In genomic region chr3:18234717-18235335, GRCh38 we compare ENCODE assay signal across 16 cellular contexts.
DNase-seq lines count a peak whose midpoint lies in the region; ATAC-seq and TF ChIP-seq lines count a peak whose summit lies in the region.
"Had no signal": no experiment of that assay in that cellular context is flagged by ENCODE, and none has a peak within 500 bp of the region (broad histone marks: within the 10 kb centered on the region; RNA-seq: fewer than 3 reads in every experiment).

No MANE protein-coding gene starts in this region.

- no peaks in the 10 kb centered on the region for H3K27me3 ChIP-seq in GM23338 (ENCODE audit: insufficient read depth)
- H3K27me3 ChIP-seq in hepatocyte = no peaks in the 10 kb centered on the region
- H3K27me3 ChIP-seq in colonic mucosa = no peaks in the 10 kb centered on the region
- H3K27me3 ChIP-seq: dorsolateral prefrontal cortex had no signal

- intact Hi-C loops in colonic mucosa (cut with DNase I) = no loop called here

- H3K27ac ChIP-seq in GM23338 (ENCODE audit: low read depth) (no peak overlapping the region), hepatocyte (no peak overlapping the region), colonic mucosa (no peak overlapping the region)
- H3K27ac ChIP-seq: suprapubic skin had no signal

- H3K4me3 ChIP-seq in GM23338 = no peak overlapping the region
- H3K4me3 ChIP-seq in hepatocyte = no peak overlapping the region
- no peak overlapping the region for H3K4me3 ChIP-seq in colonic mucosa
- H3K4me3 ChIP-seq: suprapubic skin had no signal

- H3K9me3 ChIP-seq in hepatocyte (ENCODE audit: low read depth) = no peaks in the 10 kb centered on the region
- no peaks in the 10 kb centered on the region for H3K9me3 ChIP-seq in colonic mucosa
- H3K9me3 ChIP-seq: suprapubic skin had no signal

- DNase-seq in GM23338 (ENCODE audit: low spot score) (peak; percentile 27), NCI-H2029 treated with DMSO at 0.1 percent for 48 hours (lab: John Stamatoyannopoulos, UW) (peak; percentile 76), astrocyte of the hippocampus (ENCODE audit: low read depth, low spot score) (peak; percentile 54), hepatocyte (ENCODE audit: low spot score) (no peak), midbrain (lab: John Stamatoyannopoulos, UW) (no peak), colonic mucosa (no peak)
- DNase-seq: activated naive CD4-positive, alpha-beta T cell treated with Interleukin-2 at 50 U/mL for 16 hours; dorsolateral prefrontal cortex; hippocampal formation; Kasumi-1; NCI-H1694; SHP77; stimulated activated CD4-positive, alpha-beta T cell treated with anti-CD3 and anti-CD28 coated beads, Interleukin-2, amount 100 ng/mL, for 48 hours; stimulated activated CD8-positive, alpha-beta memory T cell treated with anti-CD3 and anti-CD28 coated beads, Interleukin-4, amount 100 ng/mL, for 48 hours had no signal

- H3K4me2 ChIP-seq in GM23338 = peak overlapping the region; percentile 17; the same call in 1 of the 2 replicates
- peak overlapping the region; percentile 38 for H3K4me2 ChIP-seq in hepatocyte

- H3K4me3 Mint-ChIP-seq in GM23338 = no peak overlapping the region

- H3K4me1 ChIP-seq in GM23338 (ENCODE audit: insufficient read depth) = peaks cover 35% of the 10 kb centered on the region
- H3K4me1 ChIP-seq in hepatocyte (ENCODE audit: insufficient read depth) = peaks cover 6% of the 10 kb centered on the region
- no peaks in the 10 kb centered on the region for H3K4me1 ChIP-seq in colonic mucosa
- H3K4me1 ChIP-seq: suprapubic skin had no signal

- H3K9me2 ChIP-seq in GM23338 (ENCODE audit: insufficient read depth) = no peaks in the 10 kb centered on the region
- H3K9me2 ChIP-seq in hepatocyte (replicated peaks; ENCODE audit: insufficient read depth) = no peaks in the 10 kb centered on the region

- peak overlapping the region; percentile 32 for H3K27ac Mint-ChIP-seq in GM23338

- ATAC-seq in GM23338 (peak; percentile 44), GM18873 (IDR thresholded peaks at IDR 0.05; ENCODE audit: low FRiP score, unreplicated experiment) (no peak)

- no peaks in the 10 kb centered on the region for H3F3A ChIP-seq in GM23338 (replicated peaks; ENCODE audit: low read depth)

- H3K79me2 ChIP-seq in GM23338 (replicated peaks; ENCODE audit: insufficient read depth) (no peaks in the 10 kb centered on the region), hepatocyte (no peaks in the 10 kb centered on the region)

- peaks cover 33% of the 10 kb centered on the region for H3K4me1 Mint-ChIP-seq in GM23338

- peaks cover 4% of the 10 kb centered on the region for H3K27me3 Mint-ChIP-seq in GM23338 (ENCODE audit: insufficient read depth, low read depth, poor library complexity)

- no peaks in the 10 kb centered on the region for H4K20me1 ChIP-seq in GM23338 (replicated peaks; ENCODE audit: insufficient read depth)
- H4K20me1 ChIP-seq in hepatocyte (ENCODE audit: insufficient read depth, poor library complexity, severe bottlenecking) = no peaks in the 10 kb centered on the region

- TF ChIP-seq CTCF in GM23338 (conservative IDR thresholded peaks at IDR 0.05; ENCODE audit: low read depth in 2 of 2) = no peak
- no peak for TF ChIP-seq CTCF in hepatocyte (IDR thresholded peaks at IDR 0.05; ENCODE audit: poor library complexity)
- no peak for TF ChIP-seq CTCF in colonic mucosa (IDR thresholded peaks at IDR 0.05)

- H2AFZ ChIP-seq in GM23338 (no peak overlapping the region), hepatocyte (no peak overlapping the region)

- H3K9me3 Mint-ChIP-seq in GM23338 = no peaks in the 10 kb centered on the region

- H3K36me3 Mint-ChIP-seq in GM23338 (ENCODE audit: low read depth) = no peaks in the 10 kb centered on the region

- H3K36me3 ChIP-seq in GM23338 (ENCODE audit: insufficient read depth) = no peaks in the 10 kb centered on the region
- no peaks in the 10 kb centered on the region for H3K36me3 ChIP-seq in hepatocyte (replicated peaks; ENCODE audit: insufficient read depth, low read depth)
- H3K36me3 ChIP-seq in colonic mucosa = no peaks in the 10 kb centered on the region
- H3K36me3 ChIP-seq: suprapubic skin had no signal

- 29% methylated on average over 4 of the region's 4 CpGs for WGBS in hepatocyte (ENCODE audit: low lambda C conversion rate, missing lambda C conversion rate)

- H3K9ac ChIP-seq in colonic mucosa (ENCODE audit: low read depth in 2 of 2, low read length in 2 of 2) = no peak overlapping the region

TF ChIP-seq in GM23338, 12 proteins besides CTCF, POLR2A, EP300 and RAD21:
- TF ChIP-seq NANOG (IDR thresholded peaks at IDR 0.05; ENCODE audit: borderline replicate concordance) (no peak), CREB1 (CRISPR knock-in tag; IDR thresholded peaks at IDR 0.05; ENCODE audit: low read depth) (no peak), ZNF462 (CRISPR knock-in tag; IDR thresholded peaks at IDR 0.05) (no peak), POLR2AphosphoS5 (IDR thresholded peaks at IDR 0.05; ENCODE audit: low read depth) (no peak), EZH2phosphoT487 (IDR thresholded peaks at IDR 0.05; ENCODE audit: unreplicated experiment) (no peak), ZNF331 (CRISPR knock-in tag; IDR thresholded peaks at IDR 0.05; ENCODE audit: low read depth) (no peak), JUNB (IDR thresholded peaks at IDR 0.05; ENCODE audit: unreplicated experiment) (no peak)
- TF ChIP-seq, protein P1, sequence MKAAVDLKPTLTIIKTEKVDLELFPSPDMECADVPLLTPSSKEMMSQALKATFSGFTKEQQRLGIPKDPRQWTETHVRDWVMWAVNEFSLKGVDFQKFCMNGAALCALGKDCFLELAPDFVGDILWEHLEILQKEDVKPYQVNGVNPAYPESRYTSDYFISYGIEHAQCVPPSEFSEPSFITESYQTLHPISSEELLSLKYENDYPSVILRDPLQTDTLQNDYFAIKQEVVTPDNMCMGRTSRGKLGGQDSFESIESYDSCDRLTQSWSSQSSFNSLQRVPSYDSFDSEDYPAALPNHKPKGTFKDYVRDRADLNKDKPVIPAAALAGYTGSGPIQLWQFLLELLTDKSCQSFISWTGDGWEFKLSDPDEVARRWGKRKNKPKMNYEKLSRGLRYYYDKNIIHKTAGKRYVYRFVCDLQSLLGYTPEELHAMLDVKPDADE (IDR thresholded peaks at IDR 0.05) = no peak

Comparison
In these comparisons a context has a peak if more than half of its experiments do, and no peak if none do; other contexts are left out.
1. DNase-seq: peak in GM23338 (single experiment), NCI-H2029 treated with DMSO at 0.1 percent for 48 hours (single experiment) and astrocyte of the hippocampus (single experiment); none in hepatocyte (single experiment), midbrain (single experiment) and colonic mucosa (single experiment).